9 cellular contexts compared by ENCODE assay signal in the genomic region with DNA sequence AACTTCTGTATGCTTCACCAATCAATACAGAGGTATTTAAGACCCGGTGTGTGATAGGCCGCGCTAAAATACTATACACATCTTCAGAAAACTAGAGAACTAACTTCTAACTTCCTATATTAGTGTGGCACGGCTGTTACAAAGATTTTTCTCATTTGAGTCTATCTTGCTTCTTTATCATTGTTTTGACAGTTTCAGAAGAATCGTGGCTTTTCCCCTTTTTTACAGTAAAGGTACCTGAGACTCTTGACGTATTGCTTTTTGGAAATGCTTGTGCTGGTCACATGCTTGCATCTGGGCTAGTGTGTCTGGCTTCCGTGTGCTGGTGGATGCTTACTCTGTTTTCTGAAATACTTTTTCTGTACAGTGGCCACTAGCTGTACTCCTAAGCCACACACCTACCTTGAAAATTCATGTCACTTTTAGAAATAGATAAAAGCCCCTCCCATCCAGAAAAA. TPM values are rescaled to one million over a fixed set of nuclear protein-coding genes. Genes with fewer than 3 reads are reported as not detected.
DNase-seq lines count a peak whose midpoint lies in the region; ATAC-seq and TF ChIP-seq lines count a peak whose summit lies in the region.
"Had no signal": no experiment of that assay in that cellular context is flagged by ENCODE, and none has a peak within 500 bp of the region (broad histone marks: within the 10 kb centered on the region; RNA-seq: fewer than 3 reads in every experiment).

No MANE protein-coding gene starts in this region.

- no peak overlapping the region for H3K4me3 ChIP-seq in prostate gland

- no peak overlapping the region for H3K27ac ChIP-seq in prostate gland

- H3K4me1 ChIP-seq in prostate gland (replicated peaks), result no peaks in the 10 kb centered on the region

- H3K36me3 Mint-ChIP-seq in central memory CD8-positive, alpha-beta T cell (ENCODE audit: insufficient read depth), result peaks cover 69% of the 10 kb centered on the region

- ATAC-seq in GM21515 (IDR thresholded peaks at IDR 0.05; ENCODE audit: unreplicated experiment) (peak; percentile 66), HG03469 (IDR thresholded peaks at IDR 0.05; ENCODE audit: unreplicated experiment) (peak; percentile 73)
- peak; percentile 82 for ATAC-seq in central memory CD8-positive, alpha-beta T cell (replicated peaks; ENCODE audit: extremely low read depth, poor library complexity, severe bottlenecking)

- H3K9me3 ChIP-seq in prostate gland, result no peaks in the 10 kb centered on the region

- intact Hi-C loops in prostate gland (cut with DNase I), result no loop called here

- H3K27me3 ChIP-seq in prostate gland (replicated peaks; ENCODE audit: insufficient read depth), result no peaks in the 10 kb centered on the region

- DNase-seq in GM13976 (ENCODE audit: low spot score), result peak; percentile 57
- no peak for DNase-seq in central memory CD8-positive, alpha-beta T cell (ENCODE audit: low spot score in 2 of 2)
- DNase-seq in ACHN, result no peak
- DNase-seq in globus pallidus (ENCODE audit: low spot score), result no peak
- no peak for DNase-seq in DMS53 treated with DMSO at 0.1 percent for 48 hours (lab: John Stamatoyannopoulos, UW; ENCODE audit: unreplicated experiment)
- DNase-seq in prostate gland (ENCODE audit: low spot score), result no peak
- DNase-seq: NCI-H2171 had no signal

- H3K27ac Mint-ChIP-seq in central memory CD8-positive, alpha-beta T cell (ENCODE audit: low read depth), result peak overlapping the region; percentile 99

- H3K4me1 Mint-ChIP-seq in central memory CD8-positive, alpha-beta T cell, result peaks cover 96% of the 10 kb centered on the region

- TF ChIP-seq POLR2A in prostate gland (IDR thresholded peaks at IDR 0.05), result no peak

- no peaks in the 10 kb centered on the region for H3K36me3 ChIP-seq in prostate gland

- no peaks in the 10 kb centered on the region for H3K9me3 Mint-ChIP-seq in central memory CD8-positive, alpha-beta T cell

- in situ Hi-C loops in GM13976 (cut with MboI; ENCODE audit: low sequenced_read_pairs, unreplicated experiment) (no loop called here), ACHN (cut with HindIII; ENCODE audit: low pct_ligation_motif_present, low pct_unique_long_range_greater_than_20kb, low sequenced_read_pairs) (no loop called here)

- TF ChIP-seq CTCF in GM13976 (IDR thresholded peaks at IDR 0.05; ENCODE audit: borderline replicate concordance, control extremely low read depth, extremely low read depth, insufficient read depth, missing control alignments), result no peak
- no peak for TF ChIP-seq CTCF in prostate gland (IDR thresholded peaks at IDR 0.05)

- peak overlapping the region; percentile 96 for H3K4me3 Mint-ChIP-seq in central memory CD8-positive, alpha-beta T cell

- no peaks in the 10 kb centered on the region for H3K27me3 Mint-ChIP-seq in central memory CD8-positive, alpha-beta T cell

- 80% methylated on average over 7 of the region's 7 CpGs for WGBS in prostate gland

RNA-seq across cellular contexts. Expression of a gene that starts 12.7 kb away (rescaled TPM):
- total RNA-seq in prostate gland, result 1 to 10 TPM; 2.7 to 7.7 TPM
